Comparison of ENCODE assay signal across 8 cellular contexts in the genomic region with DNA sequence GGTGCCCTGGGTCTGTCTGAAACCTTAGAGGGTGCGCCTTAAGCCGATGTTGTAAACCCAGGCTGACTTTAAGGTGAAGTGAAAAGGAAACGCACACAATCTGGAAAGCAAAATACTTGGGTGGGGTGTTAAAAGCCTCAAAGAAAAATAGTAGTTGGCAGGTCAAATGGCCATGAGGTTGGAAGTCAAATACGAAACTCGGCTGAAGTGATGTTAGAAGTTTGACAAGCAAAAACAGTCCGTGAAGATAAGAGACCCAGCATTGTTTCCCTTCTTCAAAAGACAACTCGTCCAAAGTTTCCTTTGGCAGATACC. TPM values are rescaled to one million over a fixed set of nuclear protein-coding genes. Genes with fewer than 3 reads are reported as not detected.
DNase-seq lines count a peak whose midpoint lies in the region; ATAC-seq and TF ChIP-seq lines count a peak whose summit lies in the region.

No MANE protein-coding gene starts in this region.

- ATAC-seq in upper lobe of right lung (no peak), HG02981 (IDR thresholded peaks at IDR 0.05; ENCODE audit: unreplicated experiment) (no peak), HG02938 (IDR thresholded peaks at IDR 0.05; ENCODE audit: unreplicated experiment) (no peak)

- H2BK5ac ChIP-seq in mesenchymal stem cell (ENCODE audit: low read depth, low read length, poor library complexity, severe bottlenecking), result no peak overlapping the region

- H3K18ac ChIP-seq in mesenchymal stem cell (ENCODE audit: low read depth in 1 of 2, low read length in 2 of 2), result peak overlapping the region; percentile 34 to 90

- no peak for TF ChIP-seq CTCF in brain microvascular endothelial cell (IDR thresholded peaks at IDR 0.05; ENCODE audit: low read depth, low read length, missing control alignments)
- no peak for TF ChIP-seq CTCF in upper lobe of right lung (IDR thresholded peaks at IDR 0.05)

- H3K4me1 Mint-ChIP-seq in activated naive CD4-positive, alpha-beta T cell treated with anti-CD3 and anti-CD28 coated beads, Interleukin-2, amount 50 U/mL, for 24 hours, result peaks cover 56% of the 10 kb centered on the region

- no peak overlapping the region for H3K23ac ChIP-seq in mesenchymal stem cell (ENCODE audit: low read length in 2 of 2)

- H3K4me2 ChIP-seq in mesenchymal stem cell (ENCODE audit: low read length, poor library complexity, severe bottlenecking), result peak overlapping the region; percentile 60

- H3K27ac Mint-ChIP-seq in activated naive CD4-positive, alpha-beta T cell treated with anti-CD3 and anti-CD28 coated beads, Interleukin-2, amount 50 U/mL, for 24 hours, result peak overlapping the region; percentile 84

- peak overlapping the region; percentile 90 for H4K91ac ChIP-seq in mesenchymal stem cell (ENCODE audit: low read length)

- peak overlapping the region; percentile 99 for H2BK120ac ChIP-seq in mesenchymal stem cell (ENCODE audit: low read depth, low read length)

- no peak overlapping the region for H2AFZ ChIP-seq in mesenchymal stem cell (ENCODE audit: low read depth, low read length)

- H3K27ac ChIP-seq in brain microvascular endothelial cell, result no peak overlapping the region
- peak overlapping the region; percentile 67 for H3K27ac ChIP-seq in mesenchymal stem cell (ENCODE audit: low read length, poor library complexity, severe bottlenecking)
- peak overlapping the region; percentile 96 for H3K27ac ChIP-seq in upper lobe of right lung

- no peak overlapping the region for H3K14ac ChIP-seq in mesenchymal stem cell (ENCODE audit: low read length in 2 of 2)

- H3K9me3 Mint-ChIP-seq in activated naive CD4-positive, alpha-beta T cell treated with anti-CD3 and anti-CD28 coated beads, Interleukin-2, amount 50 U/mL, for 24 hours, result no peaks in the 10 kb centered on the region

- no peaks in the 10 kb centered on the region for H3K36me3 Mint-ChIP-seq in activated naive CD4-positive, alpha-beta T cell treated with anti-CD3 and anti-CD28 coated beads, Interleukin-2, amount 50 U/mL, for 24 hours

- in situ Hi-C loops in brain microvascular endothelial cell (cut with HindIII; ENCODE audit: low pct_ligation_motif_present, low sequenced_read_pairs), result no loop called here

- peak overlapping the region; percentile 82 for H3K9ac ChIP-seq in mesenchymal stem cell (ENCODE audit: low read length)

- 10% methylated on average over 6 of the region's 7 CpGs for WGBS in mesenchymal stem cell

- peak overlapping the region; percentile 85 for H3K4me3 Mint-ChIP-seq in activated naive CD4-positive, alpha-beta T cell treated with anti-CD3 and anti-CD28 coated beads, Interleukin-2, amount 50 U/mL, for 24 hours

- H3K36me3 ChIP-seq in brain microvascular endothelial cell (replicated peaks) (no peaks in the 10 kb centered on the region), mesenchymal stem cell (ENCODE audit: control insufficient read depth in 1 of 2, insufficient read depth in 2 of 2, low read depth in 1 of 2, low read length in 2 of 2) (no peaks in the 10 kb centered on the region), upper lobe of right lung (no peaks in the 10 kb centered on the region)

- no peak overlapping the region for H2BK15ac ChIP-seq in mesenchymal stem cell (ENCODE audit: low read depth, poor library complexity, severe bottlenecking)

- H3K4me1 ChIP-seq in mesenchymal stem cell (ENCODE audit: control insufficient read depth, insufficient read depth, low read depth, low read length), result peaks cover 3% of the 10 kb centered on the region
- H3K4me1 ChIP-seq in upper lobe of right lung, result peaks cover 15% of the 10 kb centered on the region

- H2AK5ac ChIP-seq in mesenchymal stem cell (ENCODE audit: low read length, severe bottlenecking), result no peak overlapping the region

- no peaks in the 10 kb centered on the region for H3K9me3 ChIP-seq in mesenchymal stem cell (ENCODE audit: control insufficient read depth, low read length)
- no peaks in the 10 kb centered on the region for H3K9me3 ChIP-seq in upper lobe of right lung

- H3K4ac ChIP-seq in mesenchymal stem cell (ENCODE audit: low read depth in 1 of 2, low read length in 2 of 2), result peak overlapping the region in 1 of 2 experiments; percentile 61

- H4K8ac ChIP-seq in mesenchymal stem cell (ENCODE audit: low read length), result peak overlapping the region; percentile 91

- intact Hi-C loops in upper lobe of right lung (cut with DNase I), result no loop called here

- H3K79me1 ChIP-seq in mesenchymal stem cell (replicated peaks; ENCODE audit: low read length, poor library complexity, severe bottlenecking), result no peaks in the 10 kb centered on the region

- DNase-seq in activated naive CD4-positive, alpha-beta T cell treated with anti-CD3 and anti-CD28 coated beads, Interleukin-2, amount 50 U/mL, for 16 hours, result no peak
- no peak for DNase-seq in brain microvascular endothelial cell
- DNase-seq in mesenchymal stem cell, result no peak
- DNase-seq in upper lobe of right lung, result no peak
- no peak for DNase-seq in HCEC 1CT

- peak overlapping the region; percentile 45 to 82 for H2BK12ac ChIP-seq in mesenchymal stem cell (ENCODE audit: low read length in 2 of 2)

- H3K4me3 ChIP-seq in brain microvascular endothelial cell (ENCODE audit: low read depth, low read length) (peak overlapping the region; percentile 93), mesenchymal stem cell (ENCODE audit: insufficient read depth in 1 of 2, low read depth in 1 of 2, low read length in 2 of 2) (peak overlapping the region; percentile 96 to 98), upper lobe of right lung (peak overlapping the region; percentile 99)

- no peaks in the 10 kb centered on the region for H3K27me3 ChIP-seq in brain microvascular endothelial cell (replicated peaks)
- H3K27me3 ChIP-seq in mesenchymal stem cell (ENCODE audit: control insufficient read depth in 1 of 2, insufficient read depth in 1 of 2, low read length in 2 of 2), result no peaks in the 10 kb centered on the region
- H3K27me3 ChIP-seq in upper lobe of right lung, result no peaks in the 10 kb centered on the region

- H3K27me3 Mint-ChIP-seq in activated naive CD4-positive, alpha-beta T cell treated with anti-CD3 and anti-CD28 coated beads, Interleukin-2, amount 50 U/mL, for 24 hours, result no peaks in the 10 kb centered on the region

RNA-seq across cellular contexts. Expression of a gene that starts 1.4 kb away (rescaled TPM):
- polyA plus RNA-seq in mesenchymal stem cell (2013, experiment 1 of 2), result 117 TPM
- 117 TPM for polyA plus RNA-seq in mesenchymal stem cell (2013, experiment 2 of 2)
- total RNA-seq in upper lobe of right lung, result 71.1 TPM
